1 cellular context compared by ENCODE assay signal in the genomic region with DNA sequence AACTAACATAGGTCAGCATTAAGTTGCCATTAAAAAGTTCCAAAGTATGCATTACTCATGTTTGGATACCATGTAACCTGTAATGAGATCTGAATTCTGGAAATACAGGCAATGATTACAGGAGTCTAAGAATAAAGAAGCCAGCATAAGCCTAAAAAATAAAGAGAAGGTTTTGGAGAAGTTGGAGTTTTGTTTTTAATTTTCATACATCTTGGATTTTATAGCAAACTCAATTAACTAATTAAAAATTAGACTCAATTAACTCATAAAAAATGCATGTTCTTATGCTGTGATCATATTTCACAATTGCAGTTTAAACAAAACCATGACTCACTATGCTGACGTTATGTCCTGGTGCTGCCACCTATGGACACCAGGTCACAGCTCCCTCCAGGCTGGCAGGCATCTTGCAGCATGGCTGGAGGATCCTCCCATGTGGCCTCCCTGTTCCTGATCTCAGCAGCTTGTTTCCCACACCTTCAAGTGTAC.
TF ChIP-seq lines count a peak whose summit lies in the region.

No MANE protein-coding gene starts in this region.

TF ChIP-seq in HEK293, 187 proteins besides CTCF, POLR2A, EP300 and RAD21 (continued from another document and continues in another):
- TF ChIP-seq, protein P1, sequence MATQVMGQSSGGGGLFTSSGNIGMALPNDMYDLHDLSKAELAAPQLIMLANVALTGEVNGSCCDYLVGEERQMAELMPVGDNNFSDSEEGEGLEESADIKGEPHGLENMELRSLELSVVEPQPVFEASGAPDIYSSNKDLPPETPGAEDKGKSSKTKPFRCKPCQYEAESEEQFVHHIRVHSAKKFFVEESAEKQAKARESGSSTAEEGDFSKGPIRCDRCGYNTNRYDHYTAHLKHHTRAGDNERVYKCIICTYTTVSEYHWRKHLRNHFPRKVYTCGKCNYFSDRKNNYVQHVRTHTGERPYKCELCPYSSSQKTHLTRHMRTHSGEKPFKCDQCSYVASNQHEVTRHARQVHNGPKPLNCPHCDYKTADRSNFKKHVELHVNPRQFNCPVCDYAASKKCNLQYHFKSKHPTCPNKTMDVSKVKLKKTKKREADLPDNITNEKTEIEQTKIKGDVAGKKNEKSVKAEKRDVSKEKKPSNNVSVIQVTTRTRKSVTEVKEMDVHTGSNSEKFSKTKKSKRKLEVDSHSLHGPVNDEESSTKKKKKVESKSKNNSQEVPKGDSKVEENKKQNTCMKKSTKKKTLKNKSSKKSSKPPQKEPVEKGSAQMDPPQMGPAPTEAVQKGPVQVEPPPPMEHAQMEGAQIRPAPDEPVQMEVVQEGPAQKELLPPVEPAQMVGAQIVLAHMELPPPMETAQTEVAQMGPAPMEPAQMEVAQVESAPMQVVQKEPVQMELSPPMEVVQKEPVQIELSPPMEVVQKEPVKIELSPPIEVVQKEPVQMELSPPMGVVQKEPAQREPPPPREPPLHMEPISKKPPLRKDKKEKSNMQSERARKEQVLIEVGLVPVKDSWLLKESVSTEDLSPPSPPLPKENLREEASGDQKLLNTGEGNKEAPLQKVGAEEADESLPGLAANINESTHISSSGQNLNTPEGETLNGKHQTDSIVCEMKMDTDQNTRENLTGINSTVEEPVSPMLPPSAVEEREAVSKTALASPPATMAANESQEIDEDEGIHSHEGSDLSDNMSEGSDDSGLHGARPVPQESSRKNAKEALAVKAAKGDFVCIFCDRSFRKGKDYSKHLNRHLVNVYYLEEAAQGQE (tag by site-specific recombination; IDR thresholded peaks at IDR 0.05) = no peak
- no peak for TF ChIP-seq ZFP41 (tag by site-specific recombination; IDR thresholded peaks at IDR 0.05; ENCODE audit: borderline replicate concordance)
- no peak for TF ChIP-seq ZNF202 (tag by site-specific recombination; IDR thresholded peaks at IDR 0.05; ENCODE audit: borderline replicate concordance)
- TF ChIP-seq ZNF792 (tag by site-specific recombination; IDR thresholded peaks at IDR 0.05) = no peak
- TF ChIP-seq ZNF768 (tag by site-specific recombination; IDR thresholded peaks at IDR 0.05) = no peak
- no peak for TF ChIP-seq KLF9 (tag by site-specific recombination; IDR thresholded peaks at IDR 0.05; ENCODE audit: low read depth)
- TF ChIP-seq ZNF654 (tag by site-specific recombination; IDR thresholded peaks at IDR 0.05; ENCODE audit: low read depth) = peak; percentile 41
- no peak for TF ChIP-seq ZFP3 (tag by site-specific recombination; IDR thresholded peaks at IDR 0.05; ENCODE audit: low read depth)
- no peak for TF ChIP-seq HOXA7 (CRISPR knock-in tag; IDR thresholded peaks at IDR 0.05; ENCODE audit: borderline replicate concordance)
- TF ChIP-seq IKZF3 (tag by site-specific recombination; IDR thresholded peaks at IDR 0.05) = no peak
- TF ChIP-seq, protein P2, sequence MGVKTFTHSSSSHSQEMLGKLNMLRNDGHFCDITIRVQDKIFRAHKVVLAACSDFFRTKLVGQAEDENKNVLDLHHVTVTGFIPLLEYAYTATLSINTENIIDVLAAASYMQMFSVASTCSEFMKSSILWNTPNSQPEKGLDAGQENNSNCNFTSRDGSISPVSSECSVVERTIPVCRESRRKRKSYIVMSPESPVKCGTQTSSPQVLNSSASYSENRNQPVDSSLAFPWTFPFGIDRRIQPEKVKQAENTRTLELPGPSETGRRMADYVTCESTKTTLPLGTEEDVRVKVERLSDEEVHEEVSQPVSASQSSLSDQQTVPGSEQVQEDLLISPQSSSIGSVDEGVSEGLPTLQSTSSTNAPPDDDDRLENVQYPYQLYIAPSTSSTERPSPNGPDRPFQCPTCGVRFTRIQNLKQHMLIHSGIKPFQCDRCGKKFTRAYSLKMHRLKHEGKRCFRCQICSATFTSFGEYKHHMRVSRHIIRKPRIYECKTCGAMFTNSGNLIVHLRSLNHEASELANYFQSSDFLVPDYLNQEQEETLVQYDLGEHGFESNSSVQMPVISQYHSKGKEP (tag by site-specific recombination; IDR thresholded peaks at IDR 0.05) = peak; percentile 72
- TF ChIP-seq ZNF2 (tag by site-specific recombination; IDR thresholded peaks at IDR 0.05) = no peak
- TF ChIP-seq ZNF843 (tag by site-specific recombination; IDR thresholded peaks at IDR 0.05) = no peak
- no peak for TF ChIP-seq ZNF132 (tag by site-specific recombination; IDR thresholded peaks at IDR 0.05; ENCODE audit: borderline replicate concordance)
- TF ChIP-seq, protein P3, sequence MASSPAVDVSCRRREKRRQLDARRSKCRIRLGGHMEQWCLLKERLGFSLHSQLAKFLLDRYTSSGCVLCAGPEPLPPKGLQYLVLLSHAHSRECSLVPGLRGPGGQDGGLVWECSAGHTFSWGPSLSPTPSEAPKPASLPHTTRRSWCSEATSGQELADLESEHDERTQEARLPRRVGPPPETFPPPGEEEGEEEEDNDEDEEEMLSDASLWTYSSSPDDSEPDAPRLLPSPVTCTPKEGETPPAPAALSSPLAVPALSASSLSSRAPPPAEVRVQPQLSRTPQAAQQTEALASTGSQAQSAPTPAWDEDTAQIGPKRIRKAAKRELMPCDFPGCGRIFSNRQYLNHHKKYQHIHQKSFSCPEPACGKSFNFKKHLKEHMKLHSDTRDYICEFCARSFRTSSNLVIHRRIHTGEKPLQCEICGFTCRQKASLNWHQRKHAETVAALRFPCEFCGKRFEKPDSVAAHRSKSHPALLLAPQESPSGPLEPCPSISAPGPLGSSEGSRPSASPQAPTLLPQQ (tag by site-specific recombination; IDR thresholded peaks at IDR 0.05) = no peak
- peak; percentile 46; the same call in 1 of the 2 replicates for TF ChIP-seq ZNF184 (tag by site-specific recombination; IDR thresholded peaks at IDR 0.05)
- no peak for TF ChIP-seq ZNF214 (tag by site-specific recombination; IDR thresholded peaks at IDR 0.05; ENCODE audit: borderline replicate concordance)
- no peak for TF ChIP-seq SALL2 (tag by site-specific recombination; IDR thresholded peaks at IDR 0.05; ENCODE audit: borderline replicate concordance)
- TF ChIP-seq, protein P4, sequence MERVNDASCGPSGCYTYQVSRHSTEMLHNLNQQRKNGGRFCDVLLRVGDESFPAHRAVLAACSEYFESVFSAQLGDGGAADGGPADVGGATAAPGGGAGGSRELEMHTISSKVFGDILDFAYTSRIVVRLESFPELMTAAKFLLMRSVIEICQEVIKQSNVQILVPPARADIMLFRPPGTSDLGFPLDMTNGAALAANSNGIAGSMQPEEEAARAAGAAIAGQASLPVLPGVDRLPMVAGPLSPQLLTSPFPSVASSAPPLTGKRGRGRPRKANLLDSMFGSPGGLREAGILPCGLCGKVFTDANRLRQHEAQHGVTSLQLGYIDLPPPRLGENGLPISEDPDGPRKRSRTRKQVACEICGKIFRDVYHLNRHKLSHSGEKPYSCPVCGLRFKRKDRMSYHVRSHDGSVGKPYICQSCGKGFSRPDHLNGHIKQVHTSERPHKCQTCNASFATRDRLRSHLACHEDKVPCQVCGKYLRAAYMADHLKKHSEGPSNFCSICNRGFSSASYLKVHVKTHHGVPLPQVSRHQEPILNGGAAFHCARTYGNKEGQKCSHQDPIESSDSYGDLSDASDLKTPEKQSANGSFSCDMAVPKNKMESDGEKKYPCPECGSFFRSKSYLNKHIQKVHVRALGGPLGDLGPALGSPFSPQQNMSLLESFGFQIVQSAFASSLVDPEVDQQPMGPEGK (tag by site-specific recombination; IDR thresholded peaks at IDR 0.05) = no peak
- TF ChIP-seq, protein P5, sequence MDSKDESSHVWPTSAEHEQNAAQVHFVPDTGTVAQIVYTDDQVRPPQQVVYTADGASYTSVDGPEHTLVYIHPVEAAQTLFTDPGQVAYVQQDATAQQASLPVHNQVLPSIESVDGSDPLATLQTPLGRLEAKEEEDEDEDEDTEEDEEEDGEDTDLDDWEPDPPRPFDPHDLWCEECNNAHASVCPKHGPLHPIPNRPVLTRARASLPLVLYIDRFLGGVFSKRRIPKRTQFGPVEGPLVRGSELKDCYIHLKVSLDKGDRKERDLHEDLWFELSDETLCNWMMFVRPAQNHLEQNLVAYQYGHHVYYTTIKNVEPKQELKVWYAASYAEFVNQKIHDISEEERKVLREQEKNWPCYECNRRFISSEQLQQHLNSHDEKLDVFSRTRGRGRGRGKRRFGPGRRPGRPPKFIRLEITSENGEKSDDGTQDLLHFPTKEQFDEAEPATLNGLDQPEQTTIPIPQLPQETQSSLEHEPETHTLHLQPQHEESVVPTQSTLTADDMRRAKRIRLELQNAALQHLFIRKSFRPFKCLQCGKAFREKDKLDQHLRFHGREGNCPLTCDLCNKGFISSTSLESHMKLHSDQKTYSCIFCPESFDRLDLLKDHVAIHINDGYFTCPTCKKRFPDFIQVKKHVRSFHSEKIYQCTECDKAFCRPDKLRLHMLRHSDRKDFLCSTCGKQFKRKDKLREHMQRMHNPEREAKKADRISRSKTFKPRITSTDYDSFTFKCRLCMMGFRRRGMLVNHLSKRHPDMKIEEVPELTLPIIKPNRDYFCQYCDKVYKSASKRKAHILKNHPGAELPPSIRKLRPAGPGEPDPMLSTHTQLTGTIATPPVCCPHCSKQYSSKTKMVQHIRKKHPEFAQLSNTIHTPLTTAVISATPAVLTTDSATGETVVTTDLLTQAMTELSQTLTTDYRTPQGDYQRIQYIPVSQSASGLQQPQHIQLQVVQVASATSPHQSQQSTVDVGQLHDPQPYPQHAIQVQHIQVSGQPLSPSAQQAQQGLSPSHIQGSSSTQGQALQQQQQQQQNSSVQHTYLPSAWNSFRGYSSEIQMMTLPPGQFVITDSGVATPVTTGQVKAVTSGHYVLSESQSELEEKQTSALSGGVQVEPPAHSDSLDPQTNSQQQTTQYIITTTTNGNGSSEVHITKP (tag by site-specific recombination; IDR thresholded peaks at IDR 0.05) = no peak
- no peak for TF ChIP-seq ZNF791 (tag by site-specific recombination; IDR thresholded peaks at IDR 0.05)
- TF ChIP-seq ZSCAN30 (tag by site-specific recombination; IDR thresholded peaks at IDR 0.05) = no peak
- 0 out of 2 replicates have a peak, but pooled peaks have one; percentile 51 for TF ChIP-seq KLF8 (tag by site-specific recombination; IDR thresholded peaks at IDR 0.05)
- TF ChIP-seq ZNF558 (tag by site-specific recombination; IDR thresholded peaks at IDR 0.05) = no peak
- TF ChIP-seq ZNF48 (tag by site-specific recombination; IDR thresholded peaks at IDR 0.05) = no peak
- TF ChIP-seq ZIC2 (tag by site-specific recombination; IDR thresholded peaks at IDR 0.05) = peak; percentile 23; the same call in 1 of the 2 replicates
- TF ChIP-seq ZNF133 (tag by site-specific recombination; IDR thresholded peaks at IDR 0.05) = no peak
- no peak for TF ChIP-seq ZFHX2 (tag by site-specific recombination; conservative IDR thresholded peaks at IDR 0.05)
- no peak for TF ChIP-seq ZNF677 (tag by site-specific recombination; IDR thresholded peaks at IDR 0.05)
- no peak for TF ChIP-seq BCL11B (tag by site-specific recombination; IDR thresholded peaks at IDR 0.05; ENCODE audit: low read depth)
- no peak for TF ChIP-seq KLF16 (tag by site-specific recombination; IDR thresholded peaks at IDR 0.05)
- TF ChIP-seq ZNF155 (tag by site-specific recombination; IDR thresholded peaks at IDR 0.05) = no peak
- TF ChIP-seq GLIS2 (tag by site-specific recombination; IDR thresholded peaks at IDR 0.05) = peak; percentile 67
- TF ChIP-seq MEIS1 (CRISPR knock-in tag; IDR thresholded peaks at IDR 0.05; ENCODE audit: borderline replicate concordance) = no peak
- TF ChIP-seq ZNF311 (tag by site-specific recombination; IDR thresholded peaks at IDR 0.05; ENCODE audit: borderline replicate concordance) = no peak
- TF ChIP-seq ZSCAN23 (tag by site-specific recombination; IDR thresholded peaks at IDR 0.05) = no peak
- no peak for TF ChIP-seq ZNF658 (tag by site-specific recombination; IDR thresholded peaks at IDR 0.05)
- no peak for TF ChIP-seq ZNF174 (tag by site-specific recombination; IDR thresholded peaks at IDR 0.05)
- TF ChIP-seq ZNF510 (tag by site-specific recombination; IDR thresholded peaks at IDR 0.05; ENCODE audit: insufficient replicate concordance) = no peak
- TF ChIP-seq ZNF37A (tag by site-specific recombination; IDR thresholded peaks at IDR 0.05) = no peak
- TF ChIP-seq, protein P6, sequence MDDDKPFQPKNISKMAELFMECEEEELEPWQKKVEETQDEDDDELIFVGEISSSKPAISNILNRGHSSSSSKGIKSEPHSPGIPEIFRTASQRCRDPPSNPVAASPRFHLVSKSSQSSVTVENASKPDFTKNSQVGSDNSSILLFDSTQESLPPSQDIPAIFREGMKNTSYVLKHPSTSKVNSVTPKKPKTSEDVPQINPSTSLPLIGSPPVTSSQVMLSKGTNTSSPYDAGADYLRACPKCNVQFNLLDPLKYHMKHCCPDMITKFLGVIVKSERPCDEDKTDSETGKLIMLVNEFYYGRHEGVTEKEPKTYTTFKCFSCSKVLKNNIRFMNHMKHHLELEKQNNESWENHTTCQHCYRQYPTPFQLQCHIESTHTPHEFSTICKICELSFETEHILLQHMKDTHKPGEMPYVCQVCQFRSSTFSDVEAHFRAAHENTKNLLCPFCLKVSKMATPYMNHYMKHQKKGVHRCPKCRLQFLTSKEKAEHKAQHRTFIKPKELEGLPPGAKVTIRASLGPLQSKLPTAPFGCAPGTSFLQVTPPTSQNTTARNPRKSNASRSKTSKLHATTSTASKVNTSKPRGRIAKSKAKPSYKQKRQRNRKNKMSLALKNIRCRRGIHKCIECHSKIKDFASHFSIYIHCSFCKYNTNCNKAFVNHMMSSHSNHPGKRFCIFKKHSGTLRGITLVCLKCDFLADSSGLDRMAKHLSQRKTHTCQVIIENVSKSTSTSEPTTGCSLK (tag by site-specific recombination; IDR thresholded peaks at IDR 0.05) = no peak
- no peak for TF ChIP-seq ZNF404 (tag by site-specific recombination; IDR thresholded peaks at IDR 0.05)
- no peak for TF ChIP-seq ZNF621 (tag by site-specific recombination; IDR thresholded peaks at IDR 0.05)
- TF ChIP-seq, protein P7, sequence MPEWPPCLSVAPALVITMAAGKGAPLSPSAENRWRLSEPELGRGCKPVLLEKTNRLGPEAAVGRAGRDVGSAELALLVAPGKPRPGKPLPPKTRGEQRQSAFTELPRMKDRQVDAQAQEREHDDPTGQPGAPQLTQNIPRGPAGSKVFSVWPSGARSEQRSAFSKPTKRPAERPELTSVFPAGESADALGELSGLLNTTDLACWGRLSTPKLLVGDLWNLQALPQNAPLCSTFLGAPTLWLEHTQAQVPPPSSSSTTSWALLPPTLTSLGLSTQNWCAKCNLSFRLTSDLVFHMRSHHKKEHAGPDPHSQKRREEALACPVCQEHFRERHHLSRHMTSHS (tag by site-specific recombination; IDR thresholded peaks at IDR 0.05) = no peak
- no peak for TF ChIP-seq ZNF354C (tag by site-specific recombination; IDR thresholded peaks at IDR 0.05; ENCODE audit: borderline replicate concordance, low read depth)
- TF ChIP-seq ZBTB17 (tag by site-specific recombination; IDR thresholded peaks at IDR 0.05) = 0 out of 2 replicates have a peak, but pooled peaks have one; percentile 44
- TF ChIP-seq ZNF239 (tag by site-specific recombination; IDR thresholded peaks at IDR 0.05) = no peak
